21 cellular contexts compared by ENCODE assay signal in genomic region chr4:48796191-48796926, GRCh38.
"Had no signal": no experiment of that assay in that cellular context is flagged by ENCODE, and none has a peak within 500 bp of the region (broad histone marks: within the 10 kb centered on the region; RNA-seq: fewer than 3 reads in every experiment).

No MANE protein-coding gene starts in this region.

- H3K4me3 ChIP-seq: coronary artery, hepatocyte, lung, ovary, right atrium auricular region, sigmoid colon, skin epidermis, transverse colon had no signal

- H3K36me3 Mint-ChIP-seq: stimulated activated effector memory CD8-positive, alpha-beta T cell treated with anti-CD3 and anti-CD28 coated beads, Interleukin-12 subunit alpha, Interleukin-12 subunit beta, amount 100 ng/mL, for 72 hours had no signal

- H3K36me3 ChIP-seq: ovary, right atrium auricular region, sigmoid colon, transverse colon had no signal

- H3K9me3 ChIP-seq: ovary, right atrium auricular region, sigmoid colon, transverse colon had no signal

- H3K79me2 ChIP-seq: hepatocyte had no signal

- H3K4me2 ChIP-seq: hepatocyte had no signal

- H3K27me3 ChIP-seq: hepatocyte, ovary, right atrium auricular region, sigmoid colon, transverse colon had no signal

- H3K9me3 Mint-ChIP-seq: endodermal cell; stimulated activated effector memory CD8-positive, alpha-beta T cell treated with anti-CD3 and anti-CD28 coated beads, Interleukin-12 subunit alpha, Interleukin-12 subunit beta, amount 100 ng/mL, for 72 hours had no signal

- H3K27ac Mint-ChIP-seq: naive thymus-derived CD4-positive, alpha-beta T cell; stimulated activated effector memory CD8-positive, alpha-beta T cell treated with anti-CD3 and anti-CD28 coated beads, Interleukin-12 subunit alpha, Interleukin-12 subunit beta, amount 100 ng/mL, for 72 hours had no signal

- H3K27ac ChIP-seq: coronary artery, hepatocyte, ovary, right atrium auricular region, sigmoid colon, skin epidermis, transverse colon had no signal

- DNase-seq: effector CD4-positive, alpha-beta T cell; endodermal cell; foreskin melanocyte; head of caudate nucleus; kidney; left cardiac atrium; left ventricle myocardium superior; mesenchymal stem cell; naive thymus-derived CD4-positive, alpha-beta T cell; nucleus accumbens; ovary; sigmoid colon; stimulated activated CD4-positive, alpha-beta T cell treated with anti-CD3 and anti-CD28 coated beads, Interleukin-2, amount 100 ng/mL, for 48 hours; stimulated activated naive CD8-positive, alpha-beta T cell treated with anti-CD3 and anti-CD28 coated beads, Interleukin-15, Interleukin-2, amounts not matched to agents 100 U/mL and 50 U/mL, for 24 hours; transverse colon had no signal

- ATAC-seq: left cardiac atrium; left ventricle myocardium superior; naive thymus-derived CD4-positive, alpha-beta T cell; stimulated activated effector memory CD8-positive, alpha-beta T cell treated with anti-CD3 and anti-CD28 coated beads, Interleukin-12 subunit alpha, Interleukin-12 subunit beta, amount 100 ng/mL, for 72 hours; stimulated activated naive CD8-positive, alpha-beta T cell treated with anti-CD3 and anti-CD28 coated beads, Interleukin-15, Interleukin-2, amounts not matched to agents 100 U/mL and 50 U/mL, for 24 hours had no signal

- H3K4me3 Mint-ChIP-seq: endodermal cell; naive thymus-derived CD4-positive, alpha-beta T cell; stimulated activated effector memory CD8-positive, alpha-beta T cell treated with anti-CD3 and anti-CD28 coated beads, Interleukin-12 subunit alpha, Interleukin-12 subunit beta, amount 100 ng/mL, for 72 hours had no signal
